8 cellular contexts compared by ENCODE assay signal in genomic region chr19:45767410-45767880, GRCh38. TPM values are rescaled to one million over a fixed set of nuclear protein-coding genes. Genes with fewer than 3 reads are reported as not detected.
A peak's percentile ranks its signal among the peaks of the same experiment; 100 is the strongest.
DNase-seq lines count a peak whose midpoint lies in the region; TF ChIP-seq lines count a peak whose summit lies in the region.

No MANE protein-coding gene starts in this region.

- no peak for TF ChIP-seq CTCF in kidney epithelial cell (IDR thresholded peaks at IDR 0.05; ENCODE audit: insufficient read depth, low read length, poor library complexity, severe bottlenecking)

- no peaks in the 10 kb centered on the region for H3K9me3 ChIP-seq in stomach smooth muscle (ENCODE audit: control insufficient read depth in 2 of 2, low read length in 2 of 2)

- H3K27ac ChIP-seq in stomach smooth muscle (ENCODE audit: low read length), result peak overlapping the region; percentile 93

- peak; percentile 34 for DNase-seq in G401 (ENCODE audit: low spot score)
- DNase-seq in NCI-H2029 (lab: John Stamatoyannopoulos, UW), result peak; percentile 66
- peak; percentile 66 to 87 for DNase-seq in T47D (ENCODE audit: low read depth in 1 of 2, low spot score in 1 of 2)
- DNase-seq in kidney epithelial cell (ENCODE audit: low read depth), result no peak
- DNase-seq in NCI-H1694 (lab: John Stamatoyannopoulos, UW), result no peak
- no peak for DNase-seq in SIG-M5 (lab: John Stamatoyannopoulos, UW)
- DNase-seq in stimulated activated CD4-positive, alpha-beta T cell treated with anti-CD3 and anti-CD28 coated beads, Interleukin-15, amount 100 ng/mL, for 24 hours, result no peak

- H3K27me3 ChIP-seq in kidney epithelial cell (ENCODE audit: control insufficient read depth, insufficient read depth, low read length) (peaks cover 7% of the 10 kb centered on the region), stomach smooth muscle (ENCODE audit: control insufficient read depth in 1 of 2, insufficient read depth in 2 of 2, low read length in 2 of 2) (no peaks in the 10 kb centered on the region)

- in situ Hi-C loops in G401 (cut with HindIII; ENCODE audit: low sequenced_read_pairs), result no loop called here
- in situ Hi-C loops in T47D (cut with HindIII; ENCODE audit: low pct_unique_long_range_greater_than_20kb, low sequenced_read_pairs), result no loop called here

- H3K9ac ChIP-seq in stomach smooth muscle (ENCODE audit: low read length in 2 of 2), result peak overlapping the region; percentile 84 to 87

- H3K4me3 ChIP-seq in kidney epithelial cell (ENCODE audit: low read depth, low read length) (peak overlapping the region; percentile 81), stomach smooth muscle (ENCODE audit: low read length in 2 of 2) (peak overlapping the region; percentile 83 to 91)

- no peaks in the 10 kb centered on the region for H3K36me3 ChIP-seq in kidney epithelial cell (ENCODE audit: control insufficient read depth, insufficient read depth, low read length)
- peaks cover 0 to 9% of the 10 kb centered on the region in 2 donors for H3K36me3 ChIP-seq in stomach smooth muscle (ENCODE audit: control insufficient read depth in 2 of 2, insufficient read depth in 2 of 2, low read length in 2 of 2)

- H3K4me1 ChIP-seq in stomach smooth muscle (ENCODE audit: control insufficient read depth, insufficient read depth, low read length), result peaks cover 75% of the 10 kb centered on the region

RNA-seq across cellular contexts. Expression of gene SIX5, which starts 1.6 kb away (rescaled TPM):
- total RNA-seq in G401 (2014; rRNA removed; shearing (Covaris generic)), result 22.1 and 27.9 TPM in 2 replicates
- total RNA-seq in kidney epithelial cell, result 11.7 and 16.9 TPM in 2 replicates

RNA-seq across cellular contexts. Expression of gene DMPK, which starts 14.8 kb away (rescaled TPM):
- 22.4 and 37.5 TPM in 2 replicates for total RNA-seq in G401 (2014; rRNA removed; shearing (Covaris generic))
- total RNA-seq in kidney epithelial cell, result 17.7 and 17.8 TPM in 2 replicates

RNA-seq across cellular contexts. Expression of gene DMWD, which starts 25.2 kb away (rescaled TPM):
- 20.5 and 28.6 TPM in 2 replicates for total RNA-seq in G401 (2014; rRNA removed; shearing (Covaris generic))
- 29.9 and 35.8 TPM in 2 replicates for total RNA-seq in kidney epithelial cell

RNA-seq across cellular contexts. Expression of gene MEIOSIN, which starts 34.2 kb away (rescaled TPM):
- total RNA-seq in G401 (2014; rRNA removed; shearing (Covaris generic)), result not detected in 2 replicates
- total RNA-seq in kidney epithelial cell, result not detected in 2 replicates

RNA-seq across cellular contexts. Expression of gene FBXO46, which starts 36.7 kb away (rescaled TPM):
- total RNA-seq in G401 (2014; rRNA removed; shearing (Covaris generic)), result 15.1 and 29.5 TPM in 2 replicates
- total RNA-seq in kidney epithelial cell, result 13.0 and 15.8 TPM in 2 replicates

Comparison
In these comparisons a context has a peak if more than half of its experiments do, and no peak if none do; other contexts are left out.
1. DNase-seq: peak in G401 (single experiment), NCI-H2029 (single experiment) and T47D (2 of 2); none in kidney epithelial cell (single experiment), NCI-H1694 (single experiment), SIG-M5 (single experiment) and stimulated activated CD4-positive, alpha-beta T cell treated with anti-CD3 and anti-CD28 coated beads, Interleukin-15, amount 100 ng/mL, for 24 hours (single experiment).